In the genomic region with DNA sequence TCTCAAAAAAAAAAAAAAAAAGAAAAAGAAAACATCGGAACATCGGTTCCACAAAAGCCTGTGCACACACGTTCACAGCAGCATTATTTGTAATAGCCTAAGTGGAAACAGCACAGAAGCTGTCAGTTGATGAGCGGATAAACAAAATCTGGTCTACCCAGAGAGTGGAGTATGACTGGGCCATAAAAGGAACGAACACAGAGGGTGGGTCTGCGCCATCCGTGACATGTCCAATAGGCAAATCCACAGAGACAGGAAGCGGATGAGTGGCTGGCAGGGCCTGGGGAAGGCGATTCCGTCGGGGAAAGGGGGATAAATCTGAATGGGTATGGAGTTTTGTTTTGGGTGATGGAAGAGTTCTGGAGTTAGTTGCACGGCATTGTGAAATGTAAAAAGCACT, we compare ENCODE assay signal across 31 cellular contexts.
"Had no signal": no experiment of that assay in that cellular context is flagged by ENCODE, and none has a peak within 500 bp of the region (broad histone marks: within the 10 kb centered on the region; RNA-seq: fewer than 3 reads in every experiment).

No MANE protein-coding gene starts in this region.

- H3K9me3 Mint-ChIP-seq: activated CD4-positive, alpha-beta memory T cell treated with anti-CD3 and anti-CD28 coated beads for 36 hours; activated CD4-positive, alpha-beta T cell treated with anti-CD3 and anti-CD28 coated beads, Interleukin-2, amount 10 ng/mL, durations not matched to agents 24 days and 14 days; activated naive CD4-positive, alpha-beta T cell treated with anti-CD3 and anti-CD28 coated beads for 36 hours; activated naive CD4-positive, alpha-beta T cell treated with anti-CD3 and anti-CD28 coated beads, Interleukin-2, amount 50 U/mL, for 24 hours; activated naive CD8-positive, alpha-beta T cell treated with anti-CD3 and anti-CD28 coated beads for 36 hours; activated naive CD8-positive, alpha-beta T cell treated with anti-CD3 and anti-CD28 coated beads, Interleukin-2, amount 50 U/mL, for 24 hours; activated T-helper 1 cell treated with anti-CD3 and anti-CD28 coated beads, Interleukin-12 subunit alpha, Interleukin-12 subunit beta, Interleukin-2, Interleukin-4 antibody, amounts not matched to agents 30 ng/mL and 10 ng/mL and 1 ng/mL, durations not matched to agents 14 hours and 24 hours and 36 hours; activated T-helper 2 cell treated with anti-CD3 and anti-CD28 coated beads, Interferon-gamma antibody, Interleukin-2, Interleukin-4, amounts not matched to agents 10 μg/mL and 5 μg/mL and 100 μg/mL, durations not matched to agents 14 hours and 24 hours and 36 hours; central memory CD8-positive, alpha-beta T cell had no signal

- H3K4me1 ChIP-seq: foreskin keratinocyte had no signal

- ATAC-seq: activated CD4-positive, alpha-beta T cell treated with anti-CD3 and anti-CD28 coated beads for 36 hours; activated CD8-positive, alpha-beta memory T cell treated with anti-CD3 and anti-CD28 coated beads, Interleukin-2, amount 10 ng/mL, durations not matched to agents 7 days and 5 days; activated CD8-positive, alpha-beta T cell treated with anti-CD3 and anti-CD28 coated beads, Interleukin-2, amount 10 ng/mL, durations not matched to agents 7 days and 5 days; activated naive CD8-positive, alpha-beta T cell treated with anti-CD3 and anti-CD28 coated beads, Interleukin-2, amount 50 U/mL, for 24 hours; esophagus mucosa; foreskin keratinocyte; gastrocnemius medialis; heart right ventricle had no signal

- H3K27ac Mint-ChIP-seq: activated CD4-positive, alpha-beta memory T cell treated with anti-CD3 and anti-CD28 coated beads for 36 hours; activated CD4-positive, alpha-beta T cell treated with anti-CD3 and anti-CD28 coated beads for 36 hours; activated CD4-positive, alpha-beta T cell treated with anti-CD3 and anti-CD28 coated beads, Interleukin-2, amount 10 ng/mL, durations not matched to agents 24 days and 14 days; activated CD8-positive, alpha-beta memory T cell treated with anti-CD3 and anti-CD28 coated beads, Interleukin-2, amount 10 ng/mL, durations not matched to agents 7 days and 5 days; activated CD8-positive, alpha-beta T cell treated with anti-CD3 and anti-CD28 coated beads, Interleukin-2, amount 10 ng/mL, durations not matched to agents 7 days and 5 days; activated naive CD4-positive, alpha-beta T cell treated with anti-CD3 and anti-CD28 coated beads for 36 hours; activated naive CD4-positive, alpha-beta T cell treated with anti-CD3 and anti-CD28 coated beads, Interleukin-2, amount 50 U/mL, for 24 hours; activated naive CD8-positive, alpha-beta T cell treated with anti-CD3 and anti-CD28 coated beads for 36 hours; activated naive CD8-positive, alpha-beta T cell treated with anti-CD3 and anti-CD28 coated beads, Interleukin-2, amount 50 U/mL, for 24 hours; activated T-helper 1 cell treated with anti-CD3 and anti-CD28 coated beads, Interleukin-12 subunit alpha, Interleukin-12 subunit beta, Interleukin-2, Interleukin-4 antibody, amounts not matched to agents 30 ng/mL and 10 ng/mL and 1 ng/mL, durations not matched to agents 14 hours and 24 hours and 36 hours; activated T-helper 2 cell treated with anti-CD3 and anti-CD28 coated beads, Interferon-gamma antibody, Interleukin-2, Interleukin-4, amounts not matched to agents 10 μg/mL and 5 μg/mL and 100 μg/mL, durations not matched to agents 14 hours and 24 hours and 36 hours; dendritic cell treated with granulocyte-macrophage colony-stimulating factor and Interleukin-4, amounts not matched to agents 40 ng/mL and 50 ng/mL, for 4 days; endodermal cell had no signal

- H3K4me3 ChIP-seq: adrenal gland, ascending aorta, coronary artery, dorsolateral prefrontal cortex, gastrocnemius medialis, heart right ventricle had no signal

- DNase-seq: activated CD4-positive, alpha-beta memory T cell treated with anti-CD3 and anti-CD28 coated beads for 36 hours; activated CD4-positive, alpha-beta T cell treated with anti-CD3 and anti-CD28 coated beads for 36 hours; activated CD4-positive, alpha-beta T cell treated with anti-CD3 and anti-CD28 coated beads, Interleukin-2, amount 10 ng/mL, durations not matched to agents 24 days and 14 days; activated CD4-positive, CD25-positive, alpha-beta regulatory T cell; activated CD4-positive, CD25-positive, alpha-beta regulatory T cell treated with anti-CD3 and anti-CD28 coated beads, Interleukin-2, amount 50 U/mL, for 72 hours; activated CD8-positive, alpha-beta memory T cell treated with anti-CD3 and anti-CD28 coated beads, Interleukin-2, amount 10 ng/mL, durations not matched to agents 7 days and 5 days; activated CD8-positive, alpha-beta memory T cell treated with anti-CD3 and anti-CD28 coated beads, Interleukin-2, amount 50 U/mL, for 4 hours; activated CD8-positive, alpha-beta T cell treated with anti-CD3 and anti-CD28 coated beads, Interleukin-2, amount 10 ng/mL, durations not matched to agents 7 days and 5 days; activated effector memory CD4-positive, alpha-beta T cell treated with anti-CD3 and anti-CD28 coated beads, Interleukin-2, amount 50 U/mL, for 16 hours; activated naive CD4-positive, alpha-beta T cell treated with anti-CD3 and anti-CD28 coated beads for 36 hours; activated naive CD8-positive, alpha-beta T cell treated with anti-CD3 and anti-CD28 coated beads for 36 hours; activated naive CD8-positive, alpha-beta T cell treated with anti-CD3 and anti-CD28 coated beads, Interleukin-2, amount 50 U/mL, for 24 hours; activated T-cell treated with anti-CD3 and anti-CD28 coated beads, Interleukin-2, amount 50 U/mL, for 1 hour; activated T-cell treated with anti-CD3 and anti-CD28 coated beads, Interleukin-2, amount 50 U/mL, for 48 hours; adrenal gland; brain microvascular endothelial cell; dorsolateral prefrontal cortex; effector memory CD4-positive, alpha-beta T cell; endodermal cell; foreskin keratinocyte; gastrocnemius medialis; heart right ventricle; T-helper 2 cell had no signal

- H3K4me3 Mint-ChIP-seq: activated CD4-positive, alpha-beta memory T cell treated with anti-CD3 and anti-CD28 coated beads for 36 hours; activated CD4-positive, alpha-beta T cell treated with anti-CD3 and anti-CD28 coated beads for 36 hours; activated CD4-positive, alpha-beta T cell treated with anti-CD3 and anti-CD28 coated beads, Interleukin-2, amount 10 ng/mL, durations not matched to agents 24 days and 14 days; activated CD8-positive, alpha-beta memory T cell treated with anti-CD3 and anti-CD28 coated beads, Interleukin-2, amount 10 ng/mL, durations not matched to agents 7 days and 5 days; activated CD8-positive, alpha-beta T cell treated with anti-CD3 and anti-CD28 coated beads, Interleukin-2, amount 10 ng/mL, durations not matched to agents 7 days and 5 days; activated naive CD4-positive, alpha-beta T cell treated with anti-CD3 and anti-CD28 coated beads for 36 hours; activated naive CD4-positive, alpha-beta T cell treated with anti-CD3 and anti-CD28 coated beads, Interleukin-2, amount 50 U/mL, for 24 hours; activated naive CD8-positive, alpha-beta T cell treated with anti-CD3 and anti-CD28 coated beads for 36 hours; activated naive CD8-positive, alpha-beta T cell treated with anti-CD3 and anti-CD28 coated beads, Interleukin-2, amount 50 U/mL, for 24 hours; activated T-helper 1 cell treated with anti-CD3 and anti-CD28 coated beads, Interleukin-12 subunit alpha, Interleukin-12 subunit beta, Interleukin-2, Interleukin-4 antibody, amounts not matched to agents 30 ng/mL and 10 ng/mL and 1 ng/mL, durations not matched to agents 14 hours and 24 hours and 36 hours; central memory CD8-positive, alpha-beta T cell; dendritic cell treated with granulocyte-macrophage colony-stimulating factor and Interleukin-4, amounts not matched to agents 40 ng/mL and 50 ng/mL, for 4 days; endodermal cell had no signal

- H3K9me3 ChIP-seq: adrenal gland, ascending aorta, gastrocnemius medialis had no signal

- H3K27me3 Mint-ChIP-seq: activated CD4-positive, alpha-beta T cell treated with anti-CD3 and anti-CD28 coated beads for 36 hours; activated naive CD4-positive, alpha-beta T cell treated with anti-CD3 and anti-CD28 coated beads, Interleukin-2, amount 50 U/mL, for 24 hours; activated naive CD8-positive, alpha-beta T cell treated with anti-CD3 and anti-CD28 coated beads for 36 hours had no signal

- H3K4me1 Mint-ChIP-seq: activated CD4-positive, alpha-beta T cell treated with anti-CD3 and anti-CD28 coated beads for 36 hours; activated CD4-positive, alpha-beta T cell treated with anti-CD3 and anti-CD28 coated beads, Interleukin-2, amount 10 ng/mL, durations not matched to agents 24 days and 14 days; activated CD8-positive, alpha-beta memory T cell treated with anti-CD3 and anti-CD28 coated beads, Interleukin-2, amount 10 ng/mL, durations not matched to agents 7 days and 5 days; activated naive CD4-positive, alpha-beta T cell treated with anti-CD3 and anti-CD28 coated beads, Interleukin-2, amount 50 U/mL, for 24 hours; activated naive CD8-positive, alpha-beta T cell treated with anti-CD3 and anti-CD28 coated beads, Interleukin-2, amount 50 U/mL, for 24 hours; central memory CD8-positive, alpha-beta T cell had no signal

- H3K27me3 ChIP-seq: adrenal gland, brain microvascular endothelial cell, gastrocnemius medialis had no signal

- H3K27ac ChIP-seq: brain microvascular endothelial cell, coronary artery, dorsolateral prefrontal cortex, foreskin keratinocyte, heart right ventricle had no signal

- H3K36me3 Mint-ChIP-seq: activated CD4-positive, alpha-beta memory T cell treated with anti-CD3 and anti-CD28 coated beads for 36 hours; activated CD8-positive, alpha-beta memory T cell treated with anti-CD3 and anti-CD28 coated beads, Interleukin-2, amount 10 ng/mL, durations not matched to agents 7 days and 5 days; activated naive CD4-positive, alpha-beta T cell treated with anti-CD3 and anti-CD28 coated beads, Interleukin-2, amount 50 U/mL, for 24 hours; activated naive CD8-positive, alpha-beta T cell treated with anti-CD3 and anti-CD28 coated beads for 36 hours had no signal

- H3K36me3 ChIP-seq: adrenal gland, ascending aorta, brain microvascular endothelial cell, gastrocnemius medialis, heart right ventricle had no signal
